ENCODE assay signal across 8 cellular contexts in genomic region chr19:4123615-4124568, GRCh38. TPM values are rescaled to one million over a fixed set of nuclear protein-coding genes. Genes with fewer than 3 reads are reported as not detected.
DNase-seq lines count a peak whose midpoint lies in the region; ATAC-seq and TF ChIP-seq lines count a peak whose summit lies in the region.

MAP2K2 (minus strand) TSS chr19:4124122; CDS start chr19:4123875, 247 bp downstream.

- DNase-seq in CD4-positive, alpha-beta memory T cell: peak; percentile 94 to 96 (median 95)
- peak; percentile 90 for DNase-seq in NT2/D1 (ENCODE audit: low read depth, low spot score)
- peak; percentile 86 for DNase-seq in activated CD8-positive, alpha-beta memory T cell treated with anti-CD3 and anti-CD28 coated beads, Interleukin-2, amount 50 U/mL, for 24 hours (ENCODE audit: extremely low read depth)
- peak; percentile 97 for DNase-seq in endodermal cell
- DNase-seq in stimulated activated CD8-positive, alpha-beta memory T cell treated with anti-CD3 and anti-CD28 coated beads, Interleukin-15, amount 100 ng/mL, for 24 hours (ENCODE audit: low read depth): peak; percentile 92

- no peaks in the 10 kb centered on the region for H3K27me3 ChIP-seq in CD4-positive, alpha-beta memory T cell (ENCODE audit: insufficient read depth, low read length)
- H3K27me3 ChIP-seq in HUES48 (ENCODE audit: control insufficient read depth, insufficient read depth, low read length) (no peaks in the 10 kb centered on the region), NT2/D1 (ENCODE audit: insufficient read depth, insufficient read length) (no peaks in the 10 kb centered on the region), endodermal cell (ENCODE audit: control insufficient read depth, insufficient read depth, low read length, poor library complexity, severe bottlenecking) (no peaks in the 10 kb centered on the region)

- H3K36me3 Mint-ChIP-seq in CD4-positive, alpha-beta memory T cell: peaks cover 0 to 7% of the 10 kb centered on the region in 2 donors
- H3K36me3 Mint-ChIP-seq in endodermal cell (ENCODE audit: low read depth): peaks cover 3% of the 10 kb centered on the region

- no peaks in the 10 kb centered on the region for H3K27me3 Mint-ChIP-seq in CD4-positive, alpha-beta memory T cell
- peaks cover 4% of the 10 kb centered on the region for H3K27me3 Mint-ChIP-seq in endodermal cell (ENCODE audit: insufficient read depth)

- no peaks in the 10 kb centered on the region for H3K9me3 Mint-ChIP-seq in CD4-positive, alpha-beta memory T cell
- no peaks in the 10 kb centered on the region for H3K9me3 Mint-ChIP-seq in endodermal cell

- H3K4me1 ChIP-seq in CD4-positive, alpha-beta memory T cell (ENCODE audit: insufficient read depth, low read length): peaks cover 21% of the 10 kb centered on the region
- H3K4me1 ChIP-seq in HUES48 (ENCODE audit: control insufficient read depth, insufficient read depth, low read length) (peaks cover 6% of the 10 kb centered on the region), NT2/D1 (ENCODE audit: insufficient read depth, insufficient read length) (peaks cover 9% of the 10 kb centered on the region), endodermal cell (ENCODE audit: control insufficient read depth, insufficient read depth, low read length) (no peaks in the 10 kb centered on the region), mesodermal cell (ENCODE audit: control insufficient read depth, insufficient read depth, low read length, poor library complexity, severe bottlenecking) (no peaks in the 10 kb centered on the region)

- H3K36me3 ChIP-seq in CD4-positive, alpha-beta memory T cell (ENCODE audit: insufficient read depth, low read length): no peaks in the 10 kb centered on the region
- 0 out of 2 replicates have a peak, but pooled peaks cover 5% of the 10 kb centered on the region for H3K36me3 ChIP-seq in HUES48 (ENCODE audit: control insufficient read depth, insufficient read depth, low read length)
- peaks cover 21% of the 10 kb centered on the region for H3K36me3 ChIP-seq in NT2/D1 (ENCODE audit: insufficient read depth, insufficient read length, low read length)
- peaks cover 14% of the 10 kb centered on the region for H3K36me3 ChIP-seq in endodermal cell (ENCODE audit: control insufficient read depth, insufficient read depth, low read length)
- peaks cover 18% of the 10 kb centered on the region for H3K36me3 ChIP-seq in mesodermal cell (ENCODE audit: control insufficient read depth, insufficient read depth, low read length)

- CTCF ChIA-PET in CD4-positive, alpha-beta memory T cell (lab: Charles Lee; ENCODE audit: partially characterized antibody): interaction anchor here (0.8 kb wide), 1 partner anchor 9 kb away, joined by 3 read pairs; no protein-coding TSS in a partner anchor

- TF ChIP-seq CTCF in endodermal cell (conservative IDR thresholded peaks at IDR 0.05): peak; percentile 33

- ATAC-seq in GM19467 (IDR thresholded peaks at IDR 0.05; ENCODE audit: unreplicated experiment): peak; percentile 78

- peak within 1 kb of the TSS; percentile 89 to 98 (median 92) for H3K4me3 Mint-ChIP-seq in CD4-positive, alpha-beta memory T cell
- peak within 1 kb of the TSS; percentile 90 for H3K4me3 Mint-ChIP-seq in endodermal cell

- H3K9me3 ChIP-seq in CD4-positive, alpha-beta memory T cell (ENCODE audit: control insufficient read depth in 1 of 2, low read length in 2 of 2): no peaks in the 10 kb centered on the region
- H3K9me3 ChIP-seq in HUES48 (ENCODE audit: control insufficient read depth, insufficient read depth, low read length): no peaks in the 10 kb centered on the region
- no peaks in the 10 kb centered on the region for H3K9me3 ChIP-seq in NT2/D1 (ENCODE audit: insufficient read depth, low read length)
- no peaks in the 10 kb centered on the region for H3K9me3 ChIP-seq in endodermal cell (ENCODE audit: control insufficient read depth, low read length)
- no peaks in the 10 kb centered on the region for H3K9me3 ChIP-seq in mesodermal cell (ENCODE audit: control insufficient read depth, low read length)

- H3K9ac ChIP-seq in HUES48 (ENCODE audit: low read depth, low read length) (peak within 1 kb of the TSS; percentile 61), NT2/D1 (ENCODE audit: insufficient read length, low read depth) (peak within 1 kb of the TSS; percentile 98), endodermal cell (ENCODE audit: extremely low read depth, low read length, poor library complexity, severe bottlenecking) (peak within 1 kb of the TSS; percentile 93)

- intact Hi-C loops in CD4-positive, alpha-beta memory T cell (cut with micrococcal nuclease): loop anchor here (1.0 kb wide), 3 partner anchors 19 to 117 kb away; partner anchors contain the start of genes PIAS4 and ZBTB7A

- peak within 1 kb of the TSS; percentile 48 to 63 for H3K4me3 ChIP-seq in CD4-positive, alpha-beta memory T cell (ENCODE audit: low read length in 2 of 2)
- H3K4me3 ChIP-seq in HUES48 (ENCODE audit: low read depth, low read length): peak within 1 kb of the TSS; percentile 79
- H3K4me3 ChIP-seq in NT2/D1 (ENCODE audit: insufficient read length, low read depth): peak within 1 kb of the TSS; percentile 81
- H3K4me3 ChIP-seq in endodermal cell (ENCODE audit: low read length): peak within 1 kb of the TSS; percentile 97
- H3K4me3 ChIP-seq in mesodermal cell (ENCODE audit: extremely low read depth, insufficient read depth, low read length, poor library complexity, severe bottlenecking): peak within 1 kb of the TSS; percentile 87

- POLR2A ChIA-PET in CD4-positive, alpha-beta memory T cell (lab: Charles Lee; ENCODE audit: partially characterized antibody): no interaction called here

- WGBS in endodermal cell (ENCODE audit: insufficient coverage in 1 of 2, insufficient read length in 1 of 2), 2 experiments: 0 to 2% methylated on average over 17 to 101 of the region's 102 CpGs
- 0 to 1% methylated on average over 68 to 76 of the region's 102 CpGs for WGBS in mesodermal cell (ENCODE audit: insufficient coverage in 2 of 2), 2 experiments

- H3K27ac Mint-ChIP-seq in CD4-positive, alpha-beta memory T cell: peak within 1 kb of the TSS; percentile 84 to 97 (median 96)
- peak within 1 kb of the TSS; percentile 91 for H3K27ac Mint-ChIP-seq in endodermal cell

- H3K4me1 Mint-ChIP-seq in CD4-positive, alpha-beta memory T cell: peaks cover 15 to 30% (median 21%) of the 10 kb centered on the region in 4 donors
- H3K4me1 Mint-ChIP-seq in endodermal cell: peaks cover 10% of the 10 kb centered on the region

- H3K27ac ChIP-seq in CD4-positive, alpha-beta memory T cell (ENCODE audit: low read depth, low read length): peak within 1 kb of the TSS; percentile 74
- peak within 1 kb of the TSS; percentile 39 for H3K27ac ChIP-seq in HUES48 (ENCODE audit: low read depth, low read length)
- no peak within 1 kb of the TSS for H3K27ac ChIP-seq in endodermal cell (ENCODE audit: low read depth, low read length)
- no peak within 1 kb of the TSS for H3K27ac ChIP-seq in mesodermal cell (ENCODE audit: low read depth, low read length, severe bottlenecking)

RNA-seq across cellular contexts. Expression of gene MAP2K2, which starts in this region (rescaled TPM):
- 100 to 1,000 TPM; 125 to 126 TPM for total RNA-seq in CD4-positive, alpha-beta memory T cell
- polyA plus RNA-seq in CD4-positive, alpha-beta memory T cell: 100 to 1,000 TPM in 1 of 2 donors, 10 to 100 TPM in 1; 44.0 to 101 TPM
- total RNA-seq in endodermal cell: 100 to 1,000 TPM; 191 TPM
- 129 TPM for polyA plus RNA-seq in endodermal cell (2013, experiment 1 of 2)
- 131 TPM for polyA plus RNA-seq in endodermal cell (2013, experiment 2 of 2)
- 164 TPM for polyA plus RNA-seq in mesodermal cell (2013, experiment 1 of 2)
- polyA plus RNA-seq in mesodermal cell (2013, experiment 2 of 2): 138 TPM

Comparison
In these comparisons a context has a peak if more than half of its experiments do, and no peak if none do; other contexts are left out.
1. H3K27ac ChIP-seq: peak in CD4-positive, alpha-beta memory T cell (single experiment) and HUES48 (single experiment); none in endodermal cell (single experiment) and mesodermal cell (single experiment).
2. Peak in every context shown above with its lines, with median percentiles within 50 percentile points of each other: DNase-seq, H3K4me3 ChIP-seq and H3K9ac ChIP-seq.